10 cellular contexts compared by ENCODE assay signal in genomic region chr22:38992871-38993371, GRCh38. TPM values are rescaled to one million over a fixed set of nuclear protein-coding genes. Genes with fewer than 3 reads are reported as not detected.
A peak's percentile ranks its signal among the peaks of the same experiment; 100 is the strongest.
DNase-seq lines count a peak whose midpoint lies in the region; ATAC-seq and TF ChIP-seq lines count a peak whose summit lies in the region.
"Not testable (repeated sequence)": the region's sequence is repeated elsewhere in the genome, so short reads cannot be mapped to it uniquely, and the experiment has no call there.
"Had no signal": no experiment of that assay in that cellular context is flagged by ENCODE, and none has a peak within 500 bp of the region (broad histone marks: within the 10 kb centered on the region; RNA-seq: fewer than 3 reads in every experiment).

No MANE protein-coding gene starts in this region.

- intact Hi-C loops in HCT116 (cut with micrococcal nuclease); activated CD8-positive, alpha-beta T cell treated with anti-CD3 and anti-CD28 coated beads for 36 hours (cut with micrococcal nuclease); transverse colon (cut with DNase I; ENCODE audit: low total_unique reads): not testable (repeated sequence)

- POLR2A ChIA-PET in HCT116 (lab: Charles Lee); activated CD8-positive, alpha-beta T cell treated with anti-CD3 and anti-CD28 coated beads for 36 hours (lab: Charles Lee): not testable (repeated sequence)

- H3K27me3 Mint-ChIP-seq in activated CD8-positive, alpha-beta T cell treated with anti-CD3 and anti-CD28 coated beads for 36 hours, result peaks cover 10% of the 10 kb centered on the region

- H3K23ac ChIP-seq in mesendoderm (ENCODE audit: low read length), result not testable (repeated sequence)

- H3K4me3 ChIP-seq in HCT116 (replicated peaks in 1 of 2; ENCODE audit: low read depth in 1 of 2, low read length in 2 of 2); gastroesophageal sphincter; mesendoderm (ENCODE audit: low read length); transverse colon: not testable (repeated sequence)

- not testable (repeated sequence) for H4K20me1 ChIP-seq in HCT116 (ENCODE audit: insufficient read depth)

- in situ Hi-C loops in transverse colon (cut with MboI; ENCODE audit: low pct_ligation_motif_present in 1 of 4, low pct_unique_long_range_greater_than_20kb in 1 of 4, low sequenced_read_pairs in 3 of 4), result not testable (repeated sequence)

- not testable (repeated sequence) for H3K27ac Mint-ChIP-seq in activated CD8-positive, alpha-beta T cell treated with anti-CD3 and anti-CD28 coated beads for 36 hours

- not testable (repeated sequence) for H2BK15ac ChIP-seq in mesendoderm (replicated peaks; ENCODE audit: low read depth)

- not testable (repeated sequence) for H3K79me1 ChIP-seq in mesendoderm (ENCODE audit: low read length)

- peaks cover 24% of the 10 kb centered on the region for H3K4me1 Mint-ChIP-seq in activated CD8-positive, alpha-beta T cell treated with anti-CD3 and anti-CD28 coated beads for 36 hours (ENCODE audit: low read depth)

- not testable (repeated sequence) for H3K4me3 Mint-ChIP-seq in activated CD8-positive, alpha-beta T cell treated with anti-CD3 and anti-CD28 coated beads for 36 hours

- not testable (repeated sequence) for H3K79me2 ChIP-seq in HCT116 (ENCODE audit: insufficient read depth, low read length); mesendoderm (ENCODE audit: control insufficient read depth, insufficient read depth, low read length)

- CTCF ChIA-PET in HCT116 (lab: Charles Lee), result not testable (repeated sequence)
- CTCF ChIA-PET in activated CD8-positive, alpha-beta T cell treated with anti-CD3 and anti-CD28 coated beads for 36 hours (lab: Charles Lee), result interaction anchor here (4.8 kb wide), 1 partner anchor 123 kb away, joined by 21 read pairs; no protein-coding TSS in a partner anchor

- not testable (repeated sequence) for H2AFZ ChIP-seq in HCT116 (ENCODE audit: low read depth, low read length, poor library complexity, severe bottlenecking)

- H3K27me3 ChIP-seq in HCT116 (ENCODE audit: insufficient read depth, low read length); mesendoderm (ENCODE audit: insufficient read depth, low read length, poor library complexity); transverse colon: not testable (repeated sequence)
- H3K27me3 ChIP-seq in gastroesophageal sphincter, result peaks cover 21% of the 10 kb centered on the region

- not testable (repeated sequence) for TF ChIP-seq CTCF in HCT116 (IDR thresholded peaks at IDR 0.05 in 2 of 3, conservative IDR thresholded peaks at IDR 0.05 in 1 of 3; ENCODE audit: borderline replicate concordance in 1 of 3, insufficient read depth in 1 of 3, low read depth in 2 of 3, low read length in 2 of 3); activated CD8-positive, alpha-beta T cell treated with anti-CD3 and anti-CD28 coated beads for 36 hours (IDR thresholded peaks at IDR 0.05); gastroesophageal sphincter (IDR thresholded peaks at IDR 0.05); transverse colon (IDR thresholded peaks at IDR 0.05)

- TF ChIP-seq RAD21 in HCT116 (IDR thresholded peaks at IDR 0.05; ENCODE audit: low read depth), result not testable (repeated sequence)

- not testable (repeated sequence) for DNase-seq in HCT116 (ENCODE audit: low read depth, low spot score); activated CD8-positive, alpha-beta T cell treated with anti-CD3 and anti-CD28 coated beads for 36 hours
- DNase-seq in NCI-H510A (lab: John Stamatoyannopoulos, UW), result peak; percentile 55
- DNase-seq in mesendoderm, result peak; percentile 74
- peak; percentile 36 for DNase-seq in transverse colon

- H3K4me1 ChIP-seq in HCT116 (ENCODE audit: control insufficient read depth in 1 of 2, insufficient read depth in 2 of 2, low read length in 2 of 2); gastroesophageal sphincter; mesendoderm (ENCODE audit: control insufficient read depth, low read depth, low read length); transverse colon: not testable (repeated sequence)

- not testable (repeated sequence) for H3K4me2 ChIP-seq in HCT116 (ENCODE audit: low read length); mesendoderm (ENCODE audit: low read length)

- H2BK5ac ChIP-seq in mesendoderm (ENCODE audit: low read length), result not testable (repeated sequence)

- H4K8ac ChIP-seq in mesendoderm (ENCODE audit: low read depth, low read length), result not testable (repeated sequence)

- ATAC-seq in HCT116, result peak; percentile 67; the same call in 1 of the 2 replicates
- peak; percentile 53 for ATAC-seq in activated CD8-positive, alpha-beta T cell treated with anti-CD3 and anti-CD28 coated beads for 36 hours
- peak; percentile 28 for ATAC-seq in gastroesophageal sphincter

- H3K27ac ChIP-seq in HCT116 (ENCODE audit: low read depth, low read length); gastroesophageal sphincter; mesendoderm (ENCODE audit: low read depth, low read length); transverse colon: not testable (repeated sequence)

- H3K4ac ChIP-seq in mesendoderm (ENCODE audit: low read depth, low read length), result not testable (repeated sequence)

- 60% methylated on average over 4 of the region's 12 CpGs; no CpG with 5 or more reads in 1 of the 2 donors for WGBS in gastroesophageal sphincter (ENCODE audit: low coverage in 1 of 2), 2 donors
- WGBS in mesendoderm (ENCODE audit: extremely low coverage, insufficient coverage, low lambda C conversion rate), result no CpG with 5 or more reads among the region's 12 CpGs
- 38% methylated on average over 8 of the region's 12 CpGs; no CpG with 5 or more reads in 1 of the 2 donors for WGBS in transverse colon (ENCODE audit: low coverage in 1 of 2), 2 donors

- TF ChIP-seq EP300 in gastroesophageal sphincter (IDR thresholded peaks at IDR 0.05); transverse colon (IDR thresholded peaks at IDR 0.05; ENCODE audit: low read depth): not testable (repeated sequence)

- H3K9ac ChIP-seq in HCT116 (ENCODE audit: low read length); mesendoderm (ENCODE audit: low read length): not testable (repeated sequence)

- H3K9me2 ChIP-seq in HCT116 (ENCODE audit: insufficient read depth), result not testable (repeated sequence)

- not testable (repeated sequence) for H3K18ac ChIP-seq in mesendoderm (ENCODE audit: low read length)

- RAD21 ChIA-PET in HCT116 (lab: Charles Lee; ENCODE audit: low non-redundant PET in 1 of 2, low total read pairs in 2 of 2, uncharacterized antibody in 2 of 2, unreplicated experiment in 2 of 2), result not testable (repeated sequence)

- H3K36me3 ChIP-seq in HCT116 (ENCODE audit: control insufficient read depth in 1 of 2, insufficient read depth in 2 of 2, low read length in 2 of 2); gastroesophageal sphincter; mesendoderm (ENCODE audit: control insufficient read depth, insufficient read depth, low read length); transverse colon: not testable (repeated sequence)

- H3K56ac ChIP-seq in mesendoderm (ENCODE audit: low read length), result peak overlapping the region; percentile 57

- not testable (repeated sequence) for TF ChIP-seq POLR2A in HCT116 (IDR thresholded peaks at IDR 0.05; ENCODE audit: borderline replicate concordance, extremely low read depth, insufficient read depth, insufficient read length); gastroesophageal sphincter (IDR thresholded peaks at IDR 0.05); transverse colon (IDR thresholded peaks at IDR 0.05)

- not testable (repeated sequence) for H3K9me3 ChIP-seq in HCT116 (ENCODE audit: control insufficient read depth in 1 of 2, insufficient read depth in 1 of 2, low read depth in 1 of 2, low read length in 2 of 2); gastroesophageal sphincter; transverse colon

- not testable (repeated sequence) for H3K9me3 Mint-ChIP-seq in activated CD8-positive, alpha-beta T cell treated with anti-CD3 and anti-CD28 coated beads for 36 hours

- H2BK120ac ChIP-seq in mesendoderm (ENCODE audit: low read depth, low read length), result not testable (repeated sequence)

- BruUV-seq in HCT116 (replicated peaks; lab: Mats Ljungman, UMichigan), result not testable (repeated sequence)

- not testable (repeated sequence) for H3K36me3 Mint-ChIP-seq in activated CD8-positive, alpha-beta T cell treated with anti-CD3 and anti-CD28 coated beads for 36 hours (ENCODE audit: low read depth)

- not testable (repeated sequence) for H4K5ac ChIP-seq in mesendoderm (ENCODE audit: low read length)

- H2AK5ac ChIP-seq in mesendoderm (ENCODE audit: low read length), result not testable (repeated sequence)

RNA-seq across cellular contexts. Expression of gene APOBEC3B, which starts 10.8 kb away (rescaled TPM):
- total RNA-seq in HCT116 (2021; ENCODE audit: unreplicated experiment) (10.3 TPM), gastroesophageal sphincter (not detected), transverse colon (10 to 100 TPM in 2 of 4 donors, 1 to 10 TPM in 1, not detected in 1; 7.8 to 15.3 (median 10.9) TPM)
- polyA plus RNA-seq in HCT116 (2012), result 33.4 and 35.2 TPM in 2 replicates
- 1 to 10 TPM; 5.0 to 5.1 TPM for total RNA-seq in activated CD8-positive, alpha-beta T cell treated with anti-CD3 and anti-CD28 coated beads for 36 hours
- polyA plus RNA-seq in mesendoderm (2013, experiment 1 of 2), result 8.4 TPM
- polyA plus RNA-seq in mesendoderm (2013, experiment 2 of 2), result 9.6 TPM
- total RNA-seq: occipital lobe had no signal

RNA-seq across cellular contexts. Expression of gene APOBEC3C, which starts 21.1 kb away (rescaled TPM):
- total RNA-seq in HCT116 (2021; ENCODE audit: unreplicated experiment) (40.2 TPM), gastroesophageal sphincter (10 to 100 TPM in 3 of 4 donors, 1 to 10 TPM in 1; 7.9 to 14.0 (median 11.8) TPM), transverse colon (1 to 10 TPM; 1.2 to 9.1 (median 7.5) TPM)
- polyA plus RNA-seq in HCT116 (2012), result 34.2 and 37.9 TPM in 2 replicates
- 10 to 100 TPM; 82.2 to 82.6 TPM for total RNA-seq in activated CD8-positive, alpha-beta T cell treated with anti-CD3 and anti-CD28 coated beads for 36 hours
- polyA plus RNA-seq in mesendoderm (2013, experiment 1 of 2), result 25.5 TPM
- 25.1 TPM for polyA plus RNA-seq in mesendoderm (2013, experiment 2 of 2)

RNA-seq across cellular contexts. Expression of gene APOBEC3D, which starts 28.0 kb away (rescaled TPM):
- total RNA-seq in HCT116 (2021; ENCODE audit: unreplicated experiment), result 3.3 TPM
- polyA plus RNA-seq in HCT116 (2012), result 1.1 and 1.8 TPM in 2 replicates
- 10 to 100 TPM; 34.4 to 34.9 TPM for total RNA-seq in activated CD8-positive, alpha-beta T cell treated with anti-CD3 and anti-CD28 coated beads for 36 hours
- 1 to 10 TPM in 3 of 4 donors, not detected in 1; 1.1 to 5.3 (median 1.2) TPM for total RNA-seq in gastroesophageal sphincter
- polyA plus RNA-seq in mesendoderm (2013, experiment 1 of 2), result 3.0 TPM
- 3.1 TPM for polyA plus RNA-seq in mesendoderm (2013, experiment 2 of 2)
- 1 to 10 TPM; 2.0 to 6.4 (median 4.2) TPM for total RNA-seq in transverse colon

RNA-seq across cellular contexts. Expression of gene APOBEC3A, which starts 35.5 kb away (rescaled TPM):
- not detected for total RNA-seq in HCT116 (2021; ENCODE audit: unreplicated experiment)
- polyA plus RNA-seq in HCT116 (2012), result not detected in 2 replicates
- not detected for total RNA-seq in activated CD8-positive, alpha-beta T cell treated with anti-CD3 and anti-CD28 coated beads for 36 hours
- 1 to 10 TPM in 1 of 4 donors, under 1 TPM in 1, not detected in 2; 0.35 to 4.4 TPM for total RNA-seq in gastroesophageal sphincter
- polyA plus RNA-seq in mesendoderm (2013, experiment 1 of 2), result not detected
- polyA plus RNA-seq in mesendoderm (2013, experiment 2 of 2), result not detected
- total RNA-seq in transverse colon, result 1 to 10 TPM in 2 of 4 donors, not detected in 2; 2.7 to 3.0 TPM
- total RNA-seq: ascending aorta, glomerular endothelial cell, mesothelial cell of epicardium, occipital lobe had no signal

RNA-seq across cellular contexts. Expression of gene APOBEC3F, which starts 47.7 kb away (rescaled TPM):
- total RNA-seq in HCT116 (2021; ENCODE audit: unreplicated experiment) (11.1 TPM), gastroesophageal sphincter (1 to 10 TPM in 2 of 4 donors, under 1 TPM in 2; 0.57 to 4.0 (median 1.9) TPM), transverse colon (1 to 10 TPM in 3 of 4 donors, not detected in 1; 2.6 to 6.8 (median 4.8) TPM)
- polyA plus RNA-seq in HCT116 (2012), result 7.9 and 9.7 TPM in 2 replicates
- total RNA-seq in activated CD8-positive, alpha-beta T cell treated with anti-CD3 and anti-CD28 coated beads for 36 hours, result 10 to 100 TPM; 20.7 to 25.0 TPM
- polyA plus RNA-seq in mesendoderm (2013, experiment 1 of 2), result 4.0 TPM
- 3.4 TPM for polyA plus RNA-seq in mesendoderm (2013, experiment 2 of 2)
